8 cellular contexts compared by ENCODE assay signal in genomic region chr19:46603195-46603637, GRCh38. TPM values are rescaled to one million over a fixed set of nuclear protein-coding genes. Genes with fewer than 3 reads are reported as not detected.
DNase-seq lines count a peak whose midpoint lies in the region; ATAC-seq and TF ChIP-seq lines count a peak whose summit lies in the region.

No MANE protein-coding gene starts in this region.

- H3K4me3 ChIP-seq in thymus (ENCODE audit: low read length) = no peak overlapping the region

- ATAC-seq in activated CD8-positive, alpha-beta memory T cell treated with anti-CD3 and anti-CD28 coated beads, Interleukin-2, amount 10 ng/mL, durations not matched to agents 7 days and 5 days = no peak
- no peak for ATAC-seq in activated naive CD4-positive, alpha-beta T cell treated with anti-CD3 and anti-CD28 coated beads, Interleukin-2, amount 50 U/mL, for 72 hours
- ATAC-seq in left colon (peak; percentile 57), foreskin keratinocyte (no peak)

- peak overlapping the region; percentile 26 for H3K27ac ChIP-seq in thymus (ENCODE audit: low read depth)
- no peak overlapping the region for H3K27ac ChIP-seq in foreskin keratinocyte

- peaks cover 34% of the 10 kb centered on the region for H3K36me3 Mint-ChIP-seq in activated CD8-positive, alpha-beta memory T cell treated with anti-CD3 and anti-CD28 coated beads, Interleukin-2, amount 10 ng/mL, durations not matched to agents 7 days and 5 days
- peaks cover 49 to 55% of the 10 kb centered on the region in 2 donors for H3K36me3 Mint-ChIP-seq in activated naive CD4-positive, alpha-beta T cell treated with anti-CD3 and anti-CD28 coated beads, Interleukin-2, amount 50 U/mL, for 72 hours

- no peak for TF ChIP-seq CTCF in foreskin keratinocyte (conservative IDR thresholded peaks at IDR 0.05)

- peaks cover 35% of the 10 kb centered on the region for H3K36me3 ChIP-seq in thymus (ENCODE audit: control insufficient read depth, insufficient read depth)

- DNase-seq in activated CD8-positive, alpha-beta memory T cell treated with anti-CD3 and anti-CD28 coated beads, Interleukin-2, amount 10 ng/mL, durations not matched to agents 7 days and 5 days = no peak
- DNase-seq in activated CD8-positive, alpha-beta memory T cell treated with anti-CD3 and anti-CD28 coated beads for 24 hours = no peak
- DNase-seq in activated naive CD4-positive, alpha-beta T cell treated with anti-CD3 and anti-CD28 coated beads, Interleukin-2, amount 50 U/mL, for 72 hours (ENCODE audit: low spot score in 2 of 2) = no peak
- DNase-seq in left colon = peak; percentile 79 to 89
- DNase-seq in foreskin keratinocyte = no peak
- DNase-seq in activated CD4-positive, CD25-positive, alpha-beta regulatory T cell (lab: John Stamatoyannopoulos, UW) = no peak
- DNase-seq in NCI-H1694 (lab: John Stamatoyannopoulos, UW) = no peak

- H3K27ac Mint-ChIP-seq in activated CD8-positive, alpha-beta memory T cell treated with anti-CD3 and anti-CD28 coated beads, Interleukin-2, amount 10 ng/mL, durations not matched to agents 7 days and 5 days = peak overlapping the region; percentile 100
- H3K27ac Mint-ChIP-seq in activated naive CD4-positive, alpha-beta T cell treated with anti-CD3 and anti-CD28 coated beads, Interleukin-2, amount 50 U/mL, for 72 hours = peak overlapping the region; percentile 98 to 100

- H3K27me3 ChIP-seq in thymus (ENCODE audit: control insufficient read depth, insufficient read depth) = no peaks in the 10 kb centered on the region
- H3K27me3 ChIP-seq in foreskin keratinocyte = no peaks in the 10 kb centered on the region

- H3K27me3 Mint-ChIP-seq in activated CD8-positive, alpha-beta memory T cell treated with anti-CD3 and anti-CD28 coated beads, Interleukin-2, amount 10 ng/mL, durations not matched to agents 7 days and 5 days = peaks cover 4% of the 10 kb centered on the region

- peak overlapping the region; percentile 98 for H3K4me3 Mint-ChIP-seq in activated CD8-positive, alpha-beta memory T cell treated with anti-CD3 and anti-CD28 coated beads, Interleukin-2, amount 10 ng/mL, durations not matched to agents 7 days and 5 days

- H3K4me1 ChIP-seq in thymus (ENCODE audit: control insufficient read depth, insufficient read depth, low read length) (peaks cover 14% of the 10 kb centered on the region), foreskin keratinocyte (peaks cover 10% of the 10 kb centered on the region)

- H3K4me1 Mint-ChIP-seq in activated CD8-positive, alpha-beta memory T cell treated with anti-CD3 and anti-CD28 coated beads, Interleukin-2, amount 10 ng/mL, durations not matched to agents 7 days and 5 days = peaks cover 38% of the 10 kb centered on the region

- no peaks in the 10 kb centered on the region for H3K9me3 ChIP-seq in thymus (ENCODE audit: control insufficient read depth)

- H3K9me3 Mint-ChIP-seq in activated CD8-positive, alpha-beta memory T cell treated with anti-CD3 and anti-CD28 coated beads, Interleukin-2, amount 10 ng/mL, durations not matched to agents 7 days and 5 days (ENCODE audit: low read depth) = no peaks in the 10 kb centered on the region
- H3K9me3 Mint-ChIP-seq in activated naive CD4-positive, alpha-beta T cell treated with anti-CD3 and anti-CD28 coated beads, Interleukin-2, amount 50 U/mL, for 72 hours = peaks cover 0 to 9% of the 10 kb centered on the region in 2 donors

- CTCF ChIA-PET in activated CD8-positive, alpha-beta memory T cell treated with anti-CD3 and anti-CD28 coated beads, Interleukin-2, amount 10 ng/mL, durations not matched to agents 7 days and 5 days (lab: Charles Lee) = interaction anchor here (4.1 to 4.4 kb wide), 2 partner anchors 10 to 58 kb away, joined by 24 to 93 read pairs; partner anchors contain the start of gene DACT3

- 81% methylated on average over 2 of the region's 2 CpGs for WGBS in thymus

- intact Hi-C loops in left colon (cut with DNase I, micrococcal nuclease) = no loop called here

RNA-seq across cellular contexts. Expression of gene CALM3, which starts 2.1 kb away (rescaled TPM):
- total RNA-seq in activated CD8-positive, alpha-beta memory T cell treated with anti-CD3 and anti-CD28 coated beads, Interleukin-2, amount 10 ng/mL, durations not matched to agents 7 days and 5 days = 100 to 1,000 TPM; 497 to 498 TPM
- total RNA-seq in activated naive CD4-positive, alpha-beta T cell treated with anti-CD3 and anti-CD28 coated beads, Interleukin-2, amount 50 U/mL, for 72 hours = 100 to 1,000 TPM; 413 to 615 TPM
- 100 to 1,000 TPM; 250 to 278 TPM for total RNA-seq in left colon
- 167 TPM for polyA plus RNA-seq in thymus
- total RNA-seq in foreskin keratinocyte = 172 and 205 TPM in 2 replicates
- 220 and 271 TPM in 2 replicates for polyA plus RNA-seq in foreskin keratinocyte

RNA-seq across cellular contexts. Expression of gene PTGIR, which starts 21.7 kb away (rescaled TPM):
- 10 to 100 TPM in 1 of 2 experiments, 1 to 10 TPM in 1; 1.8 to 27.5 TPM for total RNA-seq in activated CD8-positive, alpha-beta memory T cell treated with anti-CD3 and anti-CD28 coated beads, Interleukin-2, amount 10 ng/mL, durations not matched to agents 7 days and 5 days
- total RNA-seq in activated naive CD4-positive, alpha-beta T cell treated with anti-CD3 and anti-CD28 coated beads, Interleukin-2, amount 50 U/mL, for 72 hours = 10 to 100 TPM; 14.7 to 38.0 TPM
- 1 to 10 TPM in 1 of 2 donors, under 1 TPM in 1; 0.58 to 1.6 TPM for total RNA-seq in left colon
- 7.8 TPM for polyA plus RNA-seq in thymus
- not detected in 2 replicates for total RNA-seq in foreskin keratinocyte
- 0.04 TPM in 1 of 2 replicates, not detected in the other for polyA plus RNA-seq in foreskin keratinocyte

RNA-seq across cellular contexts. Expression of gene GNG8, which starts 32.8 kb away (rescaled TPM):
- total RNA-seq in activated CD8-positive, alpha-beta memory T cell treated with anti-CD3 and anti-CD28 coated beads, Interleukin-2, amount 10 ng/mL, durations not matched to agents 7 days and 5 days = 10 to 100 TPM in 1 of 2 experiments, not detected in 1; 25.9 TPM
- 10 to 100 TPM in 1 of 2 donors, 1 to 10 TPM in 1; 5.2 to 17.4 TPM for total RNA-seq in activated naive CD4-positive, alpha-beta T cell treated with anti-CD3 and anti-CD28 coated beads, Interleukin-2, amount 50 U/mL, for 72 hours
- total RNA-seq in left colon (not detected), foreskin keratinocyte (not detected in 2 replicates)
- polyA plus RNA-seq in thymus (not detected), foreskin keratinocyte (not detected in 2 replicates)

RNA-seq across cellular contexts. Expression of gene DACT3, which starts 57.8 kb away (rescaled TPM):
- 1 to 10 TPM in 1 of 2 experiments, under 1 TPM in 1; 0.12 to 1.2 TPM for total RNA-seq in activated CD8-positive, alpha-beta memory T cell treated with anti-CD3 and anti-CD28 coated beads, Interleukin-2, amount 10 ng/mL, durations not matched to agents 7 days and 5 days
- total RNA-seq in activated naive CD4-positive, alpha-beta T cell treated with anti-CD3 and anti-CD28 coated beads, Interleukin-2, amount 50 U/mL, for 72 hours = 10 to 100 TPM in 1 of 2 donors, 1 to 10 TPM in 1; 1.9 to 25.9 TPM
- total RNA-seq in left colon (1 to 10 TPM; 1.1 to 7.8 TPM), foreskin keratinocyte (0.04 TPM in 1 of 2 replicates, not detected in the other)
- polyA plus RNA-seq in thymus (3.4 TPM), foreskin keratinocyte (0.02 and 0.06 TPM in 2 replicates)

Comparison
In these comparisons a context has a peak if more than half of its experiments do, and no peak if none do; other contexts are left out.
1. DNase-seq: peak in left colon (2 of 2); none in activated CD8-positive, alpha-beta memory T cell treated with anti-CD3 and anti-CD28 coated beads, Interleukin-2, amount 10 ng/mL, durations not matched to agents 7 days and 5 days (single experiment), activated CD8-positive, alpha-beta memory T cell treated with anti-CD3 and anti-CD28 coated beads for 24 hours (single experiment), activated naive CD4-positive, alpha-beta T cell treated with anti-CD3 and anti-CD28 coated beads, Interleukin-2, amount 50 U/mL, for 72 hours (0 of 2), foreskin keratinocyte (0 of 2), activated CD4-positive, CD25-positive, alpha-beta regulatory T cell (0 of 4) and NCI-H1694 (single experiment).